Comparison of ENCODE assay signal across 11 cellular contexts in genomic region chr17:5516060-5516792, GRCh38. TPM values are rescaled to one million over a fixed set of nuclear protein-coding genes. Genes with fewer than 3 reads are reported as not detected.
DNase-seq lines count a peak whose midpoint lies in the region; ATAC-seq, FAIRE-seq and TF ChIP-seq lines count a peak whose summit lies in the region.
"Had no signal": no experiment of that assay in that cellular context is flagged by ENCODE, and none has a peak within 500 bp of the region (broad histone marks: within the 10 kb centered on the region; RNA-seq: fewer than 3 reads in every experiment).

No MANE protein-coding gene starts in this region.

- TF ChIP-seq EP300 in A549 (IDR thresholded peaks at IDR 0.05): no peak

- H3K4me1 Mint-ChIP-seq in immature natural killer cell: peaks cover 33 to 36% of the 10 kb centered on the region in 2 donors

- H3K4me3 ChIP-seq in A549 (no peak overlapping the region), ascending aorta (no peak overlapping the region), left lung (no peak overlapping the region)

- POLR2A ChIA-PET in A549 (lab: Yijun Ruan, JAX): interaction anchor here (1.0 to 1.9 kb wide), 4 partner anchors 10 to 97 kb away, joined by 3 to 11 read pairs (median 6); partner anchors contain the start of genes DERL2, MIS12, NUP88 and RPAIN

- peak; percentile 97 to 98 for ATAC-seq in A549
- peak; percentile 72 for ATAC-seq in left lung
- ATAC-seq in HG02870 (IDR thresholded peaks at IDR 0.05; ENCODE audit: unreplicated experiment): no peak
- ATAC-seq in HG02763 (IDR thresholded peaks at IDR 0.05; ENCODE audit: unreplicated experiment): no peak
- ATAC-seq: CD8-positive, alpha-beta T cell; Right ventricle myocardium inferior had no signal

- intact Hi-C loops in ascending aorta (cut with DNase I): no loop called here
- intact Hi-C loops in left lung (cut with DNase I): no loop called here

- no peaks in the 10 kb centered on the region for H3K9me3 Mint-ChIP-seq in immature natural killer cell
- H3K9me3 Mint-ChIP-seq: activated T-helper 1 cell treated with anti-CD3 and anti-CD28 coated beads, Interleukin-12 subunit alpha, Interleukin-12 subunit beta, Interleukin-2, Interleukin-4 antibody, amounts not matched to agents 30 ng/mL and 10 ng/mL and 1 ng/mL, durations not matched to agents 14 hours and 24 hours and 36 hours; CD8-positive, alpha-beta T cell had no signal

- CTCF ChIA-PET in A549 (lab: Yijun Ruan, JAX): interaction anchor here (0.6 to 1.9 kb wide), 6 partner anchors 9 to 1237 kb away, joined by 3 to 7 read pairs (median 4); no protein-coding TSS in a partner anchor

- H3K9me3 ChIP-seq in A549: no peaks in the 10 kb centered on the region
- H3K9me3 ChIP-seq in ascending aorta: no peaks in the 10 kb centered on the region
- H3K9me3 ChIP-seq in left lung: no peaks in the 10 kb centered on the region

- H3K4me2 ChIP-seq in A549: peak overlapping the region; percentile 63

- no peak for TF ChIP-seq RAD21 in A549 (conservative IDR thresholded peaks at IDR 0.05 in 1 of 2, IDR thresholded peaks at IDR 0.05 in 1 of 2)

- 2% methylated on average over 5 of the region's 5 CpGs for WGBS in A549 (ENCODE audit: missing lambda C conversion rate)

- peaks cover 0 to 15% (median 7%) of the 10 kb centered on the region in 3 donors for H3K27me3 Mint-ChIP-seq in immature natural killer cell (ENCODE audit: low read depth in 3 of 3)

- H3K27ac Mint-ChIP-seq in immature natural killer cell: peak overlapping the region in 2 of 6 donors; percentile 9 to 41
- H3K27ac Mint-ChIP-seq: activated T-helper 1 cell treated with anti-CD3 and anti-CD28 coated beads, Interleukin-12 subunit alpha, Interleukin-12 subunit beta, Interleukin-2, Interleukin-4 antibody, amounts not matched to agents 30 ng/mL and 10 ng/mL and 1 ng/mL, durations not matched to agents 14 hours and 24 hours and 36 hours; CD8-positive, alpha-beta T cell had no signal

- FAIRE-seq in A549 (lab: Jason Lieb, UNC): peak; percentile 99

- H3K36me3 Mint-ChIP-seq in immature natural killer cell: peaks cover 40 to 62% (median 45%) of the 10 kb centered on the region in 3 donors

- TF ChIP-seq CTCF in A549 (IDR thresholded peaks at IDR 0.05) (no peak), ascending aorta (IDR thresholded peaks at IDR 0.05) (no peak), left lung (IDR thresholded peaks at IDR 0.05) (no peak)

- peaks cover 19% of the 10 kb centered on the region for H3K4me1 ChIP-seq in A549
- no peaks in the 10 kb centered on the region for H3K4me1 ChIP-seq in ascending aorta
- no peaks in the 10 kb centered on the region for H3K4me1 ChIP-seq in left lung

- no peak for TF ChIP-seq POLR2A in A549 (IDR thresholded peaks at IDR 0.05; ENCODE audit: low read length)

- H3K36me3 ChIP-seq in ascending aorta: peaks cover 39 to 55% of the 10 kb centered on the region in 2 donors
- H3K36me3 ChIP-seq in left lung: peaks cover 0 to 35% of the 10 kb centered on the region in 2 donors

- peak overlapping the region; percentile 48 to 76; a peak in 5 of 6 replicates for H3K27ac ChIP-seq in A549
- peak overlapping the region; percentile 14 to 42 for H3K27ac ChIP-seq in ascending aorta
- no peak overlapping the region for H3K27ac ChIP-seq in left lung

- DNase-seq in A549 (ENCODE audit: low read depth in 1 of 2, low spot score in 1 of 2) (peak; percentile 84 to 88), HK-2 (ENCODE audit: unreplicated experiment) (peak; percentile 81), ascending aorta (ENCODE audit: low spot score in 2 of 2) (no peak), left lung (no peak), immature natural killer cell (no peak), NCI-H187 (lab: John Stamatoyannopoulos, UW) (no peak)
- DNase-seq: CD8-positive, alpha-beta T cell had no signal

- H3K27me3 ChIP-seq in ascending aorta (no peaks in the 10 kb centered on the region), left lung (no peaks in the 10 kb centered on the region)

- H3K4me3 Mint-ChIP-seq in immature natural killer cell: no peak overlapping the region
- H3K4me3 Mint-ChIP-seq: activated T-helper 1 cell treated with anti-CD3 and anti-CD28 coated beads, Interleukin-12 subunit alpha, Interleukin-12 subunit beta, Interleukin-2, Interleukin-4 antibody, amounts not matched to agents 30 ng/mL and 10 ng/mL and 1 ng/mL, durations not matched to agents 14 hours and 24 hours and 36 hours; CD8-positive, alpha-beta T cell had no signal

TF ChIP-seq in A549, 52 proteins besides CTCF, POLR2A, EP300 and RAD21:
- TF ChIP-seq JUN (IDR thresholded peaks at IDR 0.05): peak in 1 of 2 experiments; percentile 42; a peak in 2 of 5 replicates
- no peak for TF ChIP-seq FOSB (CRISPR knock-in tag; IDR thresholded peaks at IDR 0.05)
- TF ChIP-seq RCOR1 (IDR thresholded peaks at IDR 0.05; ENCODE audit: low read depth, low read length): no peak
- no peak for TF ChIP-seq HEYL (CRISPR knock-in tag; IDR thresholded peaks at IDR 0.05)
- TF ChIP-seq RNF2 (IDR thresholded peaks at IDR 0.05; ENCODE audit: borderline replicate concordance, low read depth): no peak
- peak; percentile 95 for TF ChIP-seq JUNB (IDR thresholded peaks at IDR 0.05)
- TF ChIP-seq GATA3 (IDR thresholded peaks at IDR 0.05; ENCODE audit: borderline replicate concordance): peak; percentile 80; the same call in 1 of the 2 replicates
- TF ChIP-seq FOSL2 (IDR thresholded peaks at IDR 0.05): peak; percentile 90
- TF ChIP-seq FOSL2 (CRISPR knock-in tag; IDR thresholded peaks at IDR 0.05): peak; percentile 96
- 0 out of 2 replicates have a peak, but pooled peaks have one; percentile 18 for TF ChIP-seq PBX3 (IDR thresholded peaks at IDR 0.05)
- peak; percentile 28; the same call in 1 of the 2 replicates for TF ChIP-seq RFX5 (IDR thresholded peaks at IDR 0.05)
- TF ChIP-seq, protein P1, sequence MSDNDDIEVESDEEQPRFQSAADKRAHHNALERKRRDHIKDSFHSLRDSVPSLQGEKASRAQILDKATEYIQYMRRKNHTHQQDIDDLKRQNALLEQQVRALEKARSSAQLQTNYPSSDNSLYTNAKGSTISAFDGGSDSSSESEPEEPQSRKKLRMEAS (IDR thresholded peaks at IDR 0.05): peak; percentile 60
- TF ChIP-seq RARB (CRISPR knock-in tag; IDR thresholded peaks at IDR 0.05): no peak
- TF ChIP-seq MAFK (IDR thresholded peaks at IDR 0.05; ENCODE audit: partially characterized antibody): peak; percentile 90
- TF ChIP-seq CEBPB (IDR thresholded peaks at IDR 0.05): peak in 1 of 2 experiments; percentile 77; a peak in 2 of 4 replicates
TF ChIP-seq in A549: peak in this region for 9.

RNA-seq across cellular contexts. Expression of gene MIS12, which starts 29.9 kb away (rescaled TPM):
- polyA plus RNA-seq in A549 (2011; rRNA removed): 36.6 and 38.2 TPM in 2 replicates
- polyA plus RNA-seq in A549 (2012; cell fraction: cytosol; rRNA removed): 7.1 and 9.5 TPM in 2 replicates
- polyA plus RNA-seq in A549 (2012; cell fraction: nucleus; rRNA removed): 4.8 and 7.2 TPM in 2 replicates
- 25.9 to 28.2 TPM (median 26.6 TPM) in 3 replicates for polyA plus RNA-seq in A549 (2017; fragmentation: RNase III; extraction: RNeasy Plus Mini Kit Qiagen cat#74134 plus additional on column Dnase treatment)
- 36.8 and 38.8 TPM in 2 replicates for polyA minus RNA-seq in A549 (2011; rRNA and poly(A)+ RNA removed)
- 17.5 TPM for total RNA-seq in ascending aorta
- 10 to 100 TPM; 16.1 to 23.3 TPM for total RNA-seq in left lung
- 10 to 100 TPM; 20.8 to 32.6 (median 24.1) TPM for polyA plus RNA-seq in immature natural killer cell

RNA-seq across cellular contexts. Expression of gene DERL2, which starts 30.2 kb away (rescaled TPM):
- polyA plus RNA-seq in A549 (2011; rRNA removed) (137 and 139 TPM in 2 replicates), A549 (2017; fragmentation: RNase III; extraction: RNeasy Plus Mini Kit Qiagen cat#74134 plus additional on column Dnase treatment) (113 to 120 TPM (median 115 TPM) in 3 replicates), immature natural killer cell (100 to 1,000 TPM; 101 to 111 (median 108) TPM)
- 48.4 and 51.9 TPM in 2 replicates for polyA plus RNA-seq in A549 (2012; cell fraction: cytosol; rRNA removed)
- polyA plus RNA-seq in A549 (2012; cell fraction: nucleus; rRNA removed): 33.7 and 50.6 TPM in 2 replicates
- 33.5 and 38.9 TPM in 2 replicates for polyA minus RNA-seq in A549 (2011; rRNA and poly(A)+ RNA removed)
- total RNA-seq in ascending aorta (7.5 TPM), left lung (10 to 100 TPM; 59.8 to 79.1 TPM)

RNA-seq across cellular contexts. Expression of gene DHX33, which starts 47.4 kb away (rescaled TPM):
- 29.5 and 35.7 TPM in 2 replicates for polyA plus RNA-seq in A549 (2011; rRNA removed)
- 22.6 and 27.4 TPM in 2 replicates for polyA plus RNA-seq in A549 (2012; cell fraction: cytosol; rRNA removed)
- polyA plus RNA-seq in A549 (2012; cell fraction: nucleus; rRNA removed): 29.3 and 29.4 TPM in 2 replicates
- polyA plus RNA-seq in A549 (2017; fragmentation: RNase III; extraction: RNeasy Plus Mini Kit Qiagen cat#74134 plus additional on column Dnase treatment): 26.7 to 30.4 TPM (median 27.8 TPM) in 3 replicates
- 44.9 and 53.7 TPM in 2 replicates for polyA minus RNA-seq in A549 (2011; rRNA and poly(A)+ RNA removed)
- 9.0 TPM for total RNA-seq in ascending aorta
- 10 to 100 TPM; 11.5 to 11.9 TPM for total RNA-seq in left lung
- 1 to 10 TPM in 1 of 3 donors, under 1 TPM in 2; 0.15 to 1.4 (median 0.81) TPM for polyA plus RNA-seq in immature natural killer cell

Comparison
In these comparisons a context has a peak if more than half of its experiments do, and no peak if none do; other contexts are left out.
1. ATAC-seq: peak in A549 (2 of 2) and left lung (single experiment); none in HG02870 (single experiment) and HG02763 (single experiment).
2. DNase-seq: peak in A549 (2 of 2) and HK-2 (single experiment); none in ascending aorta (0 of 2), left lung (0 of 2), immature natural killer cell (0 of 3) and NCI-H187 (0 of 2).
3. H3K27ac ChIP-seq: peak in A549 (2 of 2) and ascending aorta (2 of 2); none in left lung (0 of 2).